ENCODE assay signal across 21 cellular contexts in the genomic region with DNA sequence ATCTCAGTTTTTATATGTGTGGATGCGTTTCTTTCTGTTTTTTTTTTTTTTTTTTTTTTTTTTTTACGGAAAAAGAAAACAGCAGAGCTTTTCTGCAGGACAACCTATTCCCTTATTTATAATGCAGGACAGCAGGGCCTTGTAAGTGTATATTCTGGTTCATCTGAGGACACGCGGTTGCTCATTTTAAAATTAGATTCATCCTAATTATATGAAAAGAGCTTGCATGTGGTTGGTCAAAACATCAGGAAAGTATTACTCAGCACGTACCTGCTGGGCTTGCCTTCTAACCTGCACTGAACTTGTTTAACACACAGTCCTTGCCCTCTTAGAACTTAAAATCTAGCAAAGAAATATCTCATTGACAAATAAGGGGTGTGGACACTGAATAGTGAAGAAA. TPM values are rescaled to one million over a fixed set of nuclear protein-coding genes. Genes with fewer than 3 reads are reported as not detected.
DNase-seq lines count a peak whose midpoint lies in the region; ATAC-seq and TF ChIP-seq lines count a peak whose summit lies in the region.
"Had no signal": no experiment of that assay in that cellular context is flagged by ENCODE, and none has a peak within 500 bp of the region (broad histone marks: within the 10 kb centered on the region; RNA-seq: fewer than 3 reads in every experiment).

No MANE protein-coding gene starts in this region.

- H3K27ac ChIP-seq in mammary epithelial cell (ENCODE audit: insufficient read depth, low read depth, low read length) (no peak overlapping the region), breast epithelium (no peak overlapping the region), heart left ventricle (no peak overlapping the region), psoas muscle (peak overlapping the region; percentile 14)
- H3K27ac ChIP-seq: 22Rv1, A549, C4-2B had no signal

- no peak for TF ChIP-seq CTCF in mammary epithelial cell (conservative IDR thresholded peaks at IDR 0.05 in 1 of 2, IDR thresholded peaks at IDR 0.05 in 1 of 2; ENCODE audit: extremely low read depth in 1 of 2, insufficient read depth in 1 of 2, low read depth in 1 of 2, low read length in 2 of 2)
- no peak for TF ChIP-seq CTCF in breast epithelium (IDR thresholded peaks at IDR 0.05)
- TF ChIP-seq CTCF in heart left ventricle (IDR thresholded peaks at IDR 0.05) = no peak
- TF ChIP-seq CTCF in psoas muscle (IDR thresholded peaks at IDR 0.05) = no peak

- peaks cover 13 to 33% of the 10 kb centered on the region in 2 donors for H3K4me1 Mint-ChIP-seq in stimulated activated naive B cell treated with anti-CD40 and anti-IgM and Interleukin-4, amounts not matched to agents 10 μg/mL and 1 μg/mL and 100 μg/mL, for 72 hours

- no peaks in the 10 kb centered on the region for H3K9me3 Mint-ChIP-seq in stimulated activated naive B cell treated with anti-CD40 and anti-IgM and Interleukin-4, amounts not matched to agents 10 μg/mL and 1 μg/mL and 100 μg/mL, for 72 hours
- H3K9me3 Mint-ChIP-seq: CD4-positive, alpha-beta T cell had no signal

- no peaks in the 10 kb centered on the region for H3K27me3 ChIP-seq in mammary epithelial cell (ENCODE audit: insufficient read depth, low read length)
- H3K27me3 ChIP-seq in breast epithelium = no peaks in the 10 kb centered on the region
- no peaks in the 10 kb centered on the region for H3K27me3 ChIP-seq in heart left ventricle
- H3K27me3 ChIP-seq in psoas muscle (ENCODE audit: insufficient read depth in 3 of 3, low read length in 2 of 3) = no peaks in the 10 kb centered on the region
- H3K27me3 ChIP-seq: BLaER1 treated with 17β-estradiol and CSF1 and Interleukin-3, amounts not matched to agents 10 nM and 100 nM had no signal

- H3K4me1 ChIP-seq in mammary epithelial cell (ENCODE audit: insufficient read depth, low read length) (peaks cover 31% of the 10 kb centered on the region), breast epithelium (no peaks in the 10 kb centered on the region), heart left ventricle (peaks cover 0 to 42% (median 9%) of the 10 kb centered on the region in 12 donors), psoas muscle (peaks cover 71% of the 10 kb centered on the region)

- WGBS in mammary epithelial cell (ENCODE audit: low coverage, missing lambda C conversion rate) = 77% methylated on average over 4 of the region's 5 CpGs
- WGBS in heart left ventricle, 4 donors = 59 to 77% (median 76%) methylated on average over 5 of the region's 5 CpGs
- WGBS in psoas muscle, 3 donors = 51 to 68% (median 51%) methylated on average over 5 of the region's 5 CpGs

- peak overlapping the region; percentile 28 for H3K4me2 ChIP-seq in mammary epithelial cell (ENCODE audit: insufficient read depth, low read depth, low read length)
- H3K4me2 ChIP-seq: A549 had no signal

- no peaks in the 10 kb centered on the region for H3K9me3 ChIP-seq in mammary epithelial cell (replicated peaks; ENCODE audit: insufficient read depth, low read length)
- no peaks in the 10 kb centered on the region for H3K9me3 ChIP-seq in breast epithelium
- H3K9me3 ChIP-seq in heart left ventricle = no peaks in the 10 kb centered on the region
- H3K9me3 ChIP-seq in psoas muscle = no peaks in the 10 kb centered on the region
- H3K9me3 ChIP-seq: A549; BLaER1 treated with 17β-estradiol and CSF1 and Interleukin-3, amounts not matched to agents 10 nM and 100 nM; Caco-2 had no signal

- H3K27me3 Mint-ChIP-seq in stimulated activated naive B cell treated with anti-CD40 and anti-IgM and Interleukin-4, amounts not matched to agents 10 μg/mL and 1 μg/mL and 100 μg/mL, for 72 hours = peaks cover 6 to 9% of the 10 kb centered on the region in 2 donors
- H3K27me3 Mint-ChIP-seq: CD4-positive, alpha-beta T cell had no signal

- DNase-seq in mammary epithelial cell = no peak
- DNase-seq in breast epithelium (ENCODE audit: low spot score in 2 of 2) = no peak
- DNase-seq in left ventricle myocardium superior = no peak
- DNase-seq in heart left ventricle = no peak
- DNase-seq in psoas muscle = no peak
- DNase-seq in stimulated activated naive B cell treated with anti-CD40 and anti-IgM and Interleukin-4, amounts not matched to agents 10 μg/mL and 1 μg/mL and 100 μg/mL, for 72 hours = no peak
- no peak for DNase-seq in SIG-M5 treated with dmso at 0.1 percent for 504 hours (lab: John Stamatoyannopoulos, UW; ENCODE audit: unreplicated experiment)
- DNase-seq: AML-193; Caco-2; Calu3; CD4-positive, alpha-beta T cell; CD8-positive, alpha-beta T cell; DMS79 treated with DMSO at 0.1 percent for 48 hours; GF-D8 had no signal

- CTCF ChIA-PET in mammary epithelial cell (lab: Charles Lee; ENCODE audit: low non-redundant PET) = no interaction called here

- peak overlapping the region; percentile 25 for H3K27ac Mint-ChIP-seq in stimulated activated naive B cell treated with anti-CD40 and anti-IgM and Interleukin-4, amounts not matched to agents 10 μg/mL and 1 μg/mL and 100 μg/mL, for 72 hours
- H3K27ac Mint-ChIP-seq: B cell; CD4-positive, alpha-beta T cell; CD8-positive, alpha-beta T cell had no signal

- ATAC-seq in left ventricle myocardium superior (peak; percentile 53), heart left ventricle (no peak), psoas muscle (peak in 3 of 4 donors; percentile 45 to 59 (median 46)), HG03439 (IDR thresholded peaks at IDR 0.05; ENCODE audit: unreplicated experiment) (no peak)
- ATAC-seq in stimulated activated naive B cell treated with anti-CD40 and anti-IgM and Interleukin-4, amounts not matched to agents 10 μg/mL and 1 μg/mL and 100 μg/mL, for 72 hours (replicated peaks) = no peak
- ATAC-seq: A549; CD8-positive, alpha-beta T cell had no signal

- no peaks in the 10 kb centered on the region for H4K20me1 ChIP-seq in mammary epithelial cell (ENCODE audit: insufficient read depth, low read length)
- H4K20me1 ChIP-seq: BLaER1 treated with 17β-estradiol and CSF1 and Interleukin-3, amounts not matched to agents 10 nM and 100 nM had no signal

- H3K4me3 ChIP-seq in mammary epithelial cell (replicated peaks in 1 of 3; ENCODE audit: insufficient read depth in 1 of 3, low read depth in 2 of 3, low read length in 3 of 3) = no peak overlapping the region
- no peak overlapping the region for H3K4me3 ChIP-seq in breast epithelium
- no peak overlapping the region for H3K4me3 ChIP-seq in heart left ventricle
- H3K4me3 ChIP-seq in psoas muscle = peak overlapping the region; percentile 8
- H3K4me3 ChIP-seq: A549; BLaER1 treated with 17β-estradiol and CSF1 and Interleukin-3, amounts not matched to agents 10 nM and 100 nM had no signal

- no TSS peak for BruUV-seq in mammary epithelial cell (replicated peaks; lab: Mats Ljungman, UMichigan)

- dilution Hi-C loops in mammary epithelial cell (cut with HindIII; ENCODE audit: low sequenced_read_pairs) = no loop called here

- H3K79me2 ChIP-seq in mammary epithelial cell (ENCODE audit: insufficient read depth, low read length) = peaks cover 18% of the 10 kb centered on the region

- TF ChIP-seq POLR2A in breast epithelium (IDR thresholded peaks at IDR 0.05) (no peak), heart left ventricle (IDR thresholded peaks at IDR 0.05) (no peak)

- in situ Hi-C loops in mammary epithelial cell (cut with MboI; ENCODE audit: low sequenced_read_pairs in 2 of 2) = loop anchor here in 1 of 2 donors (25.0 kb wide), 1 partner anchor 219 kb away; no protein-coding TSS in a partner anchor

- no peak overlapping the region for H3K9ac ChIP-seq in mammary epithelial cell (ENCODE audit: insufficient read depth, low read length)
- H3K9ac ChIP-seq: BLaER1 treated with 17β-estradiol and CSF1 and Interleukin-3, amounts not matched to agents 10 nM and 100 nM had no signal

- no peak overlapping the region for H3K4me3 Mint-ChIP-seq in stimulated activated naive B cell treated with anti-CD40 and anti-IgM and Interleukin-4, amounts not matched to agents 10 μg/mL and 1 μg/mL and 100 μg/mL, for 72 hours
- H3K4me3 Mint-ChIP-seq: B cell; CD4-positive, alpha-beta T cell; CD8-positive, alpha-beta T cell had no signal

- H3K36me3 ChIP-seq in mammary epithelial cell (ENCODE audit: insufficient read depth, low read length) (no peaks in the 10 kb centered on the region), breast epithelium (no peaks in the 10 kb centered on the region), heart left ventricle (no peaks in the 10 kb centered on the region), psoas muscle (ENCODE audit: insufficient read depth in 1 of 2, low read depth in 1 of 2) (no peaks in the 10 kb centered on the region)
- H3K36me3 ChIP-seq: BLaER1 treated with 17β-estradiol and CSF1 and Interleukin-3, amounts not matched to agents 10 nM and 100 nM had no signal

- no peak overlapping the region for H2AFZ ChIP-seq in mammary epithelial cell (ENCODE audit: low read depth, low read length)

- H3K36me3 Mint-ChIP-seq in stimulated activated naive B cell treated with anti-CD40 and anti-IgM and Interleukin-4, amounts not matched to agents 10 μg/mL and 1 μg/mL and 100 μg/mL, for 72 hours = peaks cover 5 to 9% of the 10 kb centered on the region in 2 donors
- H3K36me3 Mint-ChIP-seq: CD8-positive, alpha-beta T cell had no signal

- intact Hi-C loops in mammary epithelial cell (cut with micrococcal nuclease) = no loop called here
- intact Hi-C loops in breast epithelium (cut with DNase I; ENCODE audit: low total_unique reads) = no loop called here
- intact Hi-C loops in left ventricle myocardium superior (cut with micrococcal nuclease) = no loop called here
- intact Hi-C loops in heart left ventricle (cut with DNase I) = loop anchor here in 2 of 10 donors (10.0 kb wide), 2 partner anchors 106 to 116 kb away; no protein-coding TSS in a partner anchor
- intact Hi-C loops in psoas muscle (cut with DNase I) = no loop called here

RNA-seq across cellular contexts. Expression of gene THRB, which starts 13.5 kb away (rescaled TPM):
- total RNA-seq in mammary epithelial cell (10 to 100 TPM; 13.1 to 16.3 TPM), breast epithelium (10 to 100 TPM; 29.8 to 40.2 (median 39.2) TPM), left ventricle myocardium superior (23.1 TPM), heart left ventricle (10 to 100 TPM; 14.9 to 28.5 (median 21.6) TPM), psoas muscle (10 to 100 TPM; 29.1 to 38.6 (median 33.1) TPM)
- polyA plus RNA-seq in mammary epithelial cell (4.0 TPM), heart left ventricle (10 to 100 TPM in 1 of 2 donors, 1 to 10 TPM in 1; 4.8 to 11.1 TPM), psoas muscle (10 to 100 TPM; 11.5 to 33.3 (median 16.2) TPM)
- 4.0 TPM for polyA minus RNA-seq in mammary epithelial cell
- total RNA-seq: A172; CD4-positive, alpha-beta T cell; CD8-positive, alpha-beta T cell had no signal

Comparison
In these comparisons a context has a peak if more than half of its experiments do, and no peak if none do; other contexts are left out.
1. ATAC-seq: peak in left ventricle myocardium superior (single experiment) and psoas muscle (3 of 4); none in heart left ventricle (0 of 4), stimulated activated naive B cell treated with anti-CD40 and anti-IgM and Interleukin-4, amounts not matched to agents 10 μg/mL and 1 μg/mL and 100 μg/mL, for 72 hours (0 of 2) and HG03439 (single experiment).